17 cellular contexts compared by ENCODE assay signal in the genomic region with DNA sequence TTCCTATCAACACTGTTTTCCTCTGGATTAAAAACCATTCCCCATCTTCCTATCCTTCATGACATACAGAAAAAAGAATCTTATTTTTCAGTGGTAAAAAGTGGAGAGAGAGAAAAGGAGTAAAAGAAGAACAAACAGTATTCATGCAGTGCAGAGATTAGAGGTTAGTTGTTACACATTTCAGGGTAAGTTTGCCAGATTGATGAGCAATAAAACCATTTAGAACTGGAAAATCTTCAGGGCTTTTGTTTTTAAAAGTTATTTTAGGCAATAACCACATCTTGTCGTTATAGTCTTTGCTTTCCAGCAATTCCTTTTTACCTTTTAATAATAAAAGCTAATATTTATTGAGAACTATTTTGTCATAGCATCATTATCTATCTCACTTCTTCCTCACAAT.
"Had no signal": no experiment of that assay in that cellular context is flagged by ENCODE, and none has a peak within 500 bp of the region (broad histone marks: within the 10 kb centered on the region; RNA-seq: fewer than 3 reads in every experiment).

No MANE protein-coding gene starts in this region.

- DNase-seq: activated CD4-positive, alpha-beta T cell treated with anti-CD3 and anti-CD28 coated beads, Interleukin-2, amount 10 ng/mL, durations not matched to agents 24 days and 14 days; activated CD8-positive, alpha-beta T cell treated with anti-CD3 and anti-CD28 coated beads for 36 hours; activated naive CD4-positive, alpha-beta T cell; activated T-cell treated with anti-CD3 and anti-CD28 coated beads, Interleukin-2, amount 50 U/mL, for 1 hour; colonic mucosa; erythroblast; mesendoderm; naive thymus-derived CD4-positive, alpha-beta T cell; stimulated activated naive CD8-positive, alpha-beta T cell treated with anti-CD3 and anti-CD28 coated beads, Interleukin-15, amount 100 ng/mL, for 72 hours; T1000 had no signal

- ATAC-seq: activated CD8-positive, alpha-beta T cell treated with anti-CD3 and anti-CD28 coated beads for 36 hours; activated T-helper 17 cell treated with anti-CD3 and anti-CD28 coated beads, Interleukin-2, amount 50 U/mL, for 72 hours; naive thymus-derived CD4-positive, alpha-beta T cell; stimulated activated naive CD8-positive, alpha-beta T cell treated with anti-CD3 and anti-CD28 coated beads, Interleukin-15, amount 100 ng/mL, for 72 hours had no signal

- H3K27ac ChIP-seq: colonic mucosa, neural progenitor cell, right atrium auricular region, vagina had no signal

- H3K9me3 ChIP-seq: colonic mucosa, prostate gland, right atrium auricular region, vagina had no signal

- H2AFZ ChIP-seq: neural progenitor cell had no signal

- H3K9ac ChIP-seq: neural progenitor cell had no signal

- FAIRE-seq: endometrium had no signal

- H3K4me2 ChIP-seq: neural progenitor cell had no signal

- H3K36me3 ChIP-seq: colonic mucosa, neural progenitor cell, prostate gland, right atrium auricular region, vagina had no signal

- H3K4me1 ChIP-seq: colonic mucosa, neural progenitor cell, prostate gland, right atrium auricular region had no signal

- H3K4me3 ChIP-seq: colonic mucosa, neural progenitor cell, prostate gland, right atrium auricular region, skin epidermis, vagina had no signal

- H3K27me3 ChIP-seq: colonic mucosa, neural progenitor cell, right atrium auricular region, vagina had no signal
